ENCODE assay signal across 20 cellular contexts in the genomic region with DNA sequence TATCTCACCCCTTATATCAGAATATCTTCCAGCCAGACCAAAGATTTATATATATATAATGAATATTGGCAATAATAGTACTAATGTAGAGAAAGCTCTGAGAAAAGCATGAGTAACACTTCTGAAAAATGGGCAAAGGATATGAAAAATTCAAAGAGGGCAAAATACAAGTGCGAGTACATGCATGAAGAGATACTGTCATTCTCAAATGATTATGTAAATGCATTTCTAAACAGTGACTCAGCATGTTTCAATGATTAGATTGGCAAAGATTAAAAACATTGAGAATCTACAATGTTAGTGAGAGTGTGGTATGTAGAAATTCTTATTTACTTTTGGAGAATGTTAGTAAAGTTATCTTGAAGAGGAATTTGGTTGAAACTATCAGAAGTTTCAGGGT.
A peak's percentile ranks its signal among the peaks of the same experiment; 100 is the strongest.
DNase-seq lines count a peak whose midpoint lies in the region; ATAC-seq and TF ChIP-seq lines count a peak whose summit lies in the region.
"Had no signal": no experiment of that assay in that cellular context is flagged by ENCODE, and none has a peak within 500 bp of the region (broad histone marks: within the 10 kb centered on the region; RNA-seq: fewer than 3 reads in every experiment).

No MANE protein-coding gene starts in this region.

- DNase-seq in HCT116 (ENCODE audit: low read depth, low spot score) (no peak), amniotic epithelial cell (ENCODE audit: low read depth) (peak; percentile 47), fibroblast of lung (ENCODE audit: low read depth in 2 of 2) (peak; percentile 42 to 75), NCI-H2171 treated with DMSO at 0.1 percent for 48 hours (lab: John Stamatoyannopoulos, UW) (no peak), body of pancreas (no peak), NCI-H1436 (lab: John Stamatoyannopoulos, UW) (no peak)
- DNase-seq: activated CD4-positive, alpha-beta T cell treated with anti-CD3 and anti-CD28 coated beads, Interleukin-2, amount 10 ng/mL, durations not matched to agents 7 days and 5 days; activated naive CD8-positive, alpha-beta T cell treated with anti-CD3 and anti-CD28 coated beads for 36 hours; activated T-cell treated with anti-CD3 and anti-CD28 coated beads, Interleukin-2, amount 50 U/mL, for 24 hours; CD4-positive, CD25-positive, alpha-beta regulatory T cell; erythroblast; left ventricle myocardium superior; NCI-H1930; NCI-H82; posterior cingulate gyrus; Right ventricle myocardium superior; stimulated activated naive CD8-positive, alpha-beta T cell treated with anti-CD3 and anti-CD28 coated beads, Interleukin-15, amount 100 ng/mL, for 72 hours; T1000; uterus had no signal

- 72 to 81% methylated on average over 1 of the region's 1 CpG for WGBS in body of pancreas, 2 donors

- no peak for TF ChIP-seq RAD21 in HCT116 (IDR thresholded peaks at IDR 0.05; ENCODE audit: low read depth)

- intact Hi-C loops in HCT116 (cut with micrococcal nuclease) (no loop called here), body of pancreas (cut with DNase I) (no loop called here)

- BruUV-seq in HCT116 (replicated peaks; lab: Mats Ljungman, UMichigan) = no TSS peak

- H2AFZ ChIP-seq in HCT116 (ENCODE audit: low read depth, low read length, poor library complexity, severe bottlenecking) (peak overlapping the region; percentile 87), fibroblast of lung (ENCODE audit: low read length) (no peak overlapping the region)

- TF ChIP-seq POLR2A in HCT116 (IDR thresholded peaks at IDR 0.05; ENCODE audit: borderline replicate concordance, extremely low read depth, insufficient read depth, insufficient read length) (no peak), body of pancreas (IDR thresholded peaks at IDR 0.05) (no peak)

- H3K27ac ChIP-seq in HCT116 (ENCODE audit: low read depth, low read length) (no peak overlapping the region), fibroblast of lung (ENCODE audit: insufficient read depth, low read length) (peak overlapping the region; percentile 13), body of pancreas (no peak overlapping the region)
- H3K27ac ChIP-seq: uterus had no signal

- CTCF ChIA-PET in HCT116 (lab: Charles Lee) = no interaction called here

- H3K4me2 ChIP-seq in HCT116 (ENCODE audit: low read length) (peak overlapping the region; percentile 22; the same call in 1 of the 2 replicates), fibroblast of lung (ENCODE audit: extremely low read depth, insufficient read depth, low read length) (peak overlapping the region; percentile 50), skeletal muscle satellite cell (ENCODE audit: low read length) (peak overlapping the region; percentile 47)

- H3K9ac ChIP-seq in HCT116 (ENCODE audit: low read length) (no peak overlapping the region), fibroblast of lung (ENCODE audit: insufficient read depth, low read length) (no peak overlapping the region), skeletal muscle satellite cell (ENCODE audit: low read depth, low read length) (no peak overlapping the region)

- no peaks in the 10 kb centered on the region for H3K79me2 ChIP-seq in HCT116 (ENCODE audit: insufficient read depth, low read length)
- no peaks in the 10 kb centered on the region for H3K79me2 ChIP-seq in fibroblast of lung (ENCODE audit: control insufficient read depth, insufficient read depth, low read length)

- H3K9me3 ChIP-seq in HCT116 (ENCODE audit: control insufficient read depth in 1 of 2, insufficient read depth in 1 of 2, low read depth in 1 of 2, low read length in 2 of 2) (no peaks in the 10 kb centered on the region), fibroblast of lung (ENCODE audit: control insufficient read depth, insufficient read depth, low read depth, low read length) (no peaks in the 10 kb centered on the region), skeletal muscle satellite cell (replicated peaks; ENCODE audit: low read length) (no peaks in the 10 kb centered on the region), body of pancreas (no peaks in the 10 kb centered on the region)
- H3K9me3 ChIP-seq: uterus had no signal

- H3K4me3 ChIP-seq in HCT116 (replicated peaks in 1 of 2; ENCODE audit: low read depth in 1 of 2, low read length in 2 of 2) (no peak overlapping the region), fibroblast of lung (replicated peaks in 1 of 4; ENCODE audit: control extremely low read depth in 1 of 4, insufficient read depth in 1 of 4, low read depth in 3 of 4, low read length in 4 of 4) (no peak overlapping the region), skeletal muscle satellite cell (ENCODE audit: low read length) (no peak overlapping the region), body of pancreas (no peak overlapping the region)
- H3K4me3 ChIP-seq: uterus had no signal

- H3K27me3 ChIP-seq in HCT116 (ENCODE audit: insufficient read depth, low read length) (no peaks in the 10 kb centered on the region), fibroblast of lung (ENCODE audit: control insufficient read depth, insufficient read depth, low read length) (no peaks in the 10 kb centered on the region), skeletal muscle satellite cell (ENCODE audit: control insufficient read depth, insufficient read depth, low read length) (no peaks in the 10 kb centered on the region), body of pancreas (no peaks in the 10 kb centered on the region)
- H3K27me3 ChIP-seq: uterus had no signal

- H3K4me1 ChIP-seq in HCT116 (ENCODE audit: control insufficient read depth in 1 of 2, insufficient read depth in 2 of 2, low read length in 2 of 2) (peaks cover 0 to 12% of the 10 kb centered on the region in 2 experiments; a peak in 2 of 4 replicates), fibroblast of lung (ENCODE audit: control insufficient read depth, extremely low read depth, insufficient read depth, low read length) (peaks cover 8% of the 10 kb centered on the region), skeletal muscle satellite cell (ENCODE audit: control insufficient read depth, insufficient read depth, low read length) (peaks cover 14% of the 10 kb centered on the region), body of pancreas (peaks cover 3% of the 10 kb centered on the region)
- H3K4me1 ChIP-seq: uterus had no signal

- RAD21 ChIA-PET in HCT116 (lab: Charles Lee; ENCODE audit: low non-redundant PET in 1 of 2, low total read pairs in 2 of 2, uncharacterized antibody in 2 of 2, unreplicated experiment in 2 of 2) = no interaction called here

- ATAC-seq in HCT116 (no peak), body of pancreas (no peak)
- ATAC-seq: left ventricle myocardium superior; stimulated activated naive CD8-positive, alpha-beta T cell treated with anti-CD3 and anti-CD28 coated beads, Interleukin-15, amount 100 ng/mL, for 72 hours had no signal

- H4K20me1 ChIP-seq in HCT116 (ENCODE audit: insufficient read depth) (no peaks in the 10 kb centered on the region), fibroblast of lung (ENCODE audit: control insufficient read depth, extremely low read depth, insufficient read depth, low read length) (no peaks in the 10 kb centered on the region)

- no peaks in the 10 kb centered on the region for H3K36me3 ChIP-seq in HCT116 (ENCODE audit: control insufficient read depth in 1 of 2, insufficient read depth in 2 of 2, low read length in 2 of 2)
- H3K36me3 ChIP-seq in fibroblast of lung (ENCODE audit: control insufficient read depth, insufficient read depth, low read length) = no peaks in the 10 kb centered on the region
- H3K36me3 ChIP-seq in skeletal muscle satellite cell (ENCODE audit: insufficient read depth, low read length) = no peaks in the 10 kb centered on the region
- H3K36me3 ChIP-seq in body of pancreas (replicated peaks in 1 of 2; ENCODE audit: insufficient read depth in 1 of 2, low read depth in 2 of 2) = no peaks in the 10 kb centered on the region
- H3K36me3 ChIP-seq: uterus had no signal

- no peaks in the 10 kb centered on the region for H3K9me2 ChIP-seq in HCT116 (ENCODE audit: insufficient read depth)

- TF ChIP-seq CTCF in HCT116 (IDR thresholded peaks at IDR 0.05 in 2 of 3, conservative IDR thresholded peaks at IDR 0.05 in 1 of 3; ENCODE audit: borderline replicate concordance in 1 of 3, insufficient read depth in 1 of 3, low read depth in 2 of 3, low read length in 2 of 3) (no peak), fibroblast of lung (conservative IDR thresholded peaks at IDR 0.05 in 1 of 2, IDR thresholded peaks at IDR 0.05 in 1 of 2; ENCODE audit: low read depth in 1 of 2, low read length in 2 of 2) (no peak), body of pancreas (IDR thresholded peaks at IDR 0.05) (no peak)

- POLR2A ChIA-PET in HCT116 (lab: Charles Lee) = no interaction called here

TF ChIP-seq in HCT116, 20 proteins besides CTCF, POLR2A, EP300 and RAD21:
- TF ChIP-seq JUND (IDR thresholded peaks at IDR 0.05) = no peak
- no peak for TF ChIP-seq EGR1 (IDR thresholded peaks at IDR 0.05; ENCODE audit: low read depth)
- no peak for TF ChIP-seq ATF3 (IDR thresholded peaks at IDR 0.05)

Comparison
In these comparisons a context has a peak if more than half of its experiments do, and no peak if none do; other contexts are left out.
1. DNase-seq: peak in amniotic epithelial cell (single experiment) and fibroblast of lung (2 of 2); none in HCT116 (single experiment), NCI-H2171 treated with DMSO at 0.1 percent for 48 hours (single experiment), body of pancreas (0 of 4) and NCI-H1436 (single experiment).
2. Peak in every context shown above with its lines, with median percentiles within 50 percentile points of each other: H3K4me2 ChIP-seq.